ENCODE assay signal across 15 cellular contexts in the genomic region with DNA sequence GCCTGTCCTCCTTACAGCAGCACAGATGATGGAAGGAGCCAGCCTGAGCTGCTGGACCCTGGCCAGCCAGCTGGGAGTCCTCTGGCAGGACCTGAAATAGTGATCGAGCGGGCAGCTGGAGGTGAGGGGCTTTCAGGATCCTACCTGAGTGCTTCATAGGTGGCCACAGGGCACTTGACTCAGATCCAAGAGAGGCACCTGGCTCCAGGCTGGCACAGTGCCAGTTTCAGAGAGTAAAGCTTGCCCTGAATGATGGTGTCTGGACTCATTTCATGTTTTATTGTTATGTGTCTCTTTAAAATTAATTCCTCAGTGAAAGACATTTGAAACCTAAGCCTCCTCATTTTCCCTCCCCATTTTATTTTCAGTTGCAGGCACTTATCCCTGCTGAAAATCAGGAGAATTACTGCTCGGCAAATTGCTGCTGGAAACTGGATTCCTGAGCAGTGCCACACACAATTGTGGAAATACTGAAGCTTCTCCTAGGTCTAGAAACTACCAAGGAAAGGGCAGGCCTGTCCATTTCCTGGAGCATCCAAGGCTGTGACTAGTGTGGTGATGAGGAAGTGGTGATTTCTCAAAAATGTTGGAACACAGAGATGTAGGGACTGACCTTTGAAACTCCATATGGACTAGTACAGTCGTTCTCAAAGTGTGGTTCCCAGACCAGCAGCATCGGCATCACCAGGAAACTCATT. TPM values are rescaled to one million over a fixed set of nuclear protein-coding genes. Genes with fewer than 3 reads are reported as not detected.
A peak's percentile ranks its signal among the peaks of the same experiment; 100 is the strongest.
DNase-seq lines count a peak whose midpoint lies in the region; ATAC-seq and TF ChIP-seq lines count a peak whose summit lies in the region.
"Had no signal": no experiment of that assay in that cellular context is flagged by ENCODE, and none has a peak within 500 bp of the region (broad histone marks: within the 10 kb centered on the region; RNA-seq: fewer than 3 reads in every experiment).

No MANE protein-coding gene starts in this region.

- peaks cover 17% of the 10 kb centered on the region for H3K4me1 Mint-ChIP-seq in mesothelial cell of epicardium
- no peaks in the 10 kb centered on the region for H3K4me1 Mint-ChIP-seq in activated T-helper 2 cell treated with anti-CD3 and anti-CD28 coated beads, Interferon-gamma antibody, Interleukin-2, Interleukin-4, amounts not matched to agents 10 μg/mL and 5 μg/mL and 100 μg/mL, durations not matched to agents 14 hours and 24 hours and 36 hours (ENCODE audit: low read depth)
- H3K4me1 Mint-ChIP-seq: stimulated activated naive CD8-positive, alpha-beta T cell treated with anti-CD3 and anti-CD28 coated beads, Interleukin-15, amount 100 ng/mL, for 72 hours had no signal

- H3K4me3 ChIP-seq in upper lobe of left lung = no peak overlapping the region
- H3K4me3 ChIP-seq: BLaER1, left ventricle myocardium inferior had no signal

- DNase-seq in NCI-H187 (lab: John Stamatoyannopoulos, UW) (peak; percentile 83 to 88), NCI-H510A treated with DMSO at 0.1 percent for 48 hours (lab: John Stamatoyannopoulos, UW) (peak; percentile 93), mesothelial cell of epicardium (ENCODE audit: low spot score in 2 of 2, unreplicated experiment in 2 of 2) (peak; percentile 23 to 47), upper lobe of left lung (no peak)
- DNase-seq in activated T-helper 2 cell treated with anti-CD3 and anti-CD28 coated beads, Interferon-gamma antibody, Interleukin-2, Interleukin-4, amounts not matched to agents 10 μg/mL and 5 μg/mL and 100 μg/mL, durations not matched to agents 14 hours and 24 hours and 36 hours (ENCODE audit: low spot score) = no peak
- DNase-seq: activated CD4-positive, alpha-beta T cell treated with anti-CD3 and anti-CD28 coated beads for 48 hours; effector memory CD8-positive, alpha-beta T cell; KBM-7; left ventricle myocardium inferior; stimulated activated naive CD8-positive, alpha-beta T cell treated with anti-CD3 and anti-CD28 coated beads, Interleukin-15, amount 100 ng/mL, for 72 hours had no signal

- no peaks in the 10 kb centered on the region for H3K9me3 Mint-ChIP-seq in mesothelial cell of epicardium
- no peaks in the 10 kb centered on the region for H3K9me3 Mint-ChIP-seq in activated T-helper 2 cell treated with anti-CD3 and anti-CD28 coated beads, Interferon-gamma antibody, Interleukin-2, Interleukin-4, amounts not matched to agents 10 μg/mL and 5 μg/mL and 100 μg/mL, durations not matched to agents 14 hours and 24 hours and 36 hours
- H3K9me3 Mint-ChIP-seq: stimulated activated naive CD8-positive, alpha-beta T cell treated with anti-CD3 and anti-CD28 coated beads, Interleukin-15, amount 100 ng/mL, for 72 hours; T-helper 2 cell treated with Interferon-gamma antibody and Interleukin-4, amounts not matched to agents 5 μg/mL and 100 μg/mL, for 36 hours had no signal

- TF ChIP-seq EP300 in Ishikawa (IDR thresholded peaks at IDR 0.05; ENCODE audit: borderline replicate concordance) = no peak
- no peak for TF ChIP-seq EP300 in upper lobe of left lung (IDR thresholded peaks at IDR 0.05)

- intact Hi-C loops in activated T-helper 2 cell treated with anti-CD3 and anti-CD28 coated beads, Interferon-gamma antibody, Interleukin-2, Interleukin-4, amounts not matched to agents 10 μg/mL and 5 μg/mL and 100 μg/mL, durations not matched to agents 14 hours and 24 hours and 36 hours (cut with micrococcal nuclease) = no loop called here

- H3K4me3 Mint-ChIP-seq in mesothelial cell of epicardium = no peak overlapping the region
- no peak overlapping the region for H3K4me3 Mint-ChIP-seq in activated T-helper 2 cell treated with anti-CD3 and anti-CD28 coated beads, Interferon-gamma antibody, Interleukin-2, Interleukin-4, amounts not matched to agents 10 μg/mL and 5 μg/mL and 100 μg/mL, durations not matched to agents 14 hours and 24 hours and 36 hours (ENCODE audit: low read depth)
- H3K4me3 Mint-ChIP-seq: effector memory CD8-positive, alpha-beta T cell; stimulated activated naive CD8-positive, alpha-beta T cell treated with anti-CD3 and anti-CD28 coated beads, Interleukin-15, amount 100 ng/mL, for 72 hours; T-helper 2 cell treated with Interferon-gamma antibody and Interleukin-4, amounts not matched to agents 5 μg/mL and 100 μg/mL, for 36 hours had no signal

- no peaks in the 10 kb centered on the region for H3K27me3 ChIP-seq in upper lobe of left lung
- H3K27me3 ChIP-seq: BLaER1 had no signal

- ATAC-seq in HG03045 (IDR thresholded peaks at IDR 0.05; ENCODE audit: unreplicated experiment) (no peak), upper lobe of left lung (ENCODE audit: low FRiP score in 2 of 2) (no peak)
- ATAC-seq: effector memory CD8-positive, alpha-beta T cell; Right ventricle myocardium inferior; stimulated activated naive CD8-positive, alpha-beta T cell treated with anti-CD3 and anti-CD28 coated beads, Interleukin-15, amount 100 ng/mL, for 72 hours had no signal

- TF ChIP-seq POLR2A in upper lobe of left lung (IDR thresholded peaks at IDR 0.05) = no peak

- no peaks in the 10 kb centered on the region for H3K4me1 ChIP-seq in upper lobe of left lung
- H3K4me1 ChIP-seq: BLaER1, left ventricle myocardium inferior had no signal

- no peaks in the 10 kb centered on the region for H3K36me3 Mint-ChIP-seq in mesothelial cell of epicardium
- no peaks in the 10 kb centered on the region for H3K36me3 Mint-ChIP-seq in activated T-helper 2 cell treated with anti-CD3 and anti-CD28 coated beads, Interferon-gamma antibody, Interleukin-2, Interleukin-4, amounts not matched to agents 10 μg/mL and 5 μg/mL and 100 μg/mL, durations not matched to agents 14 hours and 24 hours and 36 hours (ENCODE audit: low read depth)

- TF ChIP-seq CTCF in mesothelial cell of epicardium (IDR thresholded peaks at IDR 0.05; ENCODE audit: unreplicated experiment) (no peak), upper lobe of left lung (IDR thresholded peaks at IDR 0.05) (no peak)

- H3K36me3 ChIP-seq in upper lobe of left lung = no peaks in the 10 kb centered on the region
- H3K36me3 ChIP-seq: BLaER1, left ventricle myocardium inferior had no signal

- TF ChIP-seq RAD21 in Ishikawa (IDR thresholded peaks at IDR 0.05; ENCODE audit: low read depth) = no peak

- H3K27ac ChIP-seq in upper lobe of left lung = no peak overlapping the region
- H3K27ac ChIP-seq: BLaER1, left ventricle myocardium inferior had no signal

- no peak overlapping the region for H3K27ac Mint-ChIP-seq in mesothelial cell of epicardium
- H3K27ac Mint-ChIP-seq in activated T-helper 2 cell treated with anti-CD3 and anti-CD28 coated beads, Interferon-gamma antibody, Interleukin-2, Interleukin-4, amounts not matched to agents 10 μg/mL and 5 μg/mL and 100 μg/mL, durations not matched to agents 14 hours and 24 hours and 36 hours = no peak overlapping the region
- H3K27ac Mint-ChIP-seq: effector memory CD8-positive, alpha-beta T cell; stimulated activated naive CD8-positive, alpha-beta T cell treated with anti-CD3 and anti-CD28 coated beads, Interleukin-15, amount 100 ng/mL, for 72 hours; T-helper 2 cell treated with Interferon-gamma antibody and Interleukin-4, amounts not matched to agents 5 μg/mL and 100 μg/mL, for 36 hours had no signal

- WGBS in upper lobe of left lung, 2 donors = 46 to 61% methylated on average over 3 to 5 of the region's 5 CpGs

- no peaks in the 10 kb centered on the region for H3K9me3 ChIP-seq in upper lobe of left lung
- H3K9me3 ChIP-seq: BLaER1, left ventricle myocardium inferior had no signal

- H3K27me3 Mint-ChIP-seq in mesothelial cell of epicardium (ENCODE audit: low read depth) = peaks cover 2% of the 10 kb centered on the region
- no peaks in the 10 kb centered on the region for H3K27me3 Mint-ChIP-seq in activated T-helper 2 cell treated with anti-CD3 and anti-CD28 coated beads, Interferon-gamma antibody, Interleukin-2, Interleukin-4, amounts not matched to agents 10 μg/mL and 5 μg/mL and 100 μg/mL, durations not matched to agents 14 hours and 24 hours and 36 hours (ENCODE audit: low read depth)

TF ChIP-seq in Ishikawa, 13 proteins besides CTCF, POLR2A, EP300 and RAD21:
- TF ChIP-seq NFIC (IDR thresholded peaks at IDR 0.05) = peak; percentile 85
- TF ChIP-seq, protein P1, sequence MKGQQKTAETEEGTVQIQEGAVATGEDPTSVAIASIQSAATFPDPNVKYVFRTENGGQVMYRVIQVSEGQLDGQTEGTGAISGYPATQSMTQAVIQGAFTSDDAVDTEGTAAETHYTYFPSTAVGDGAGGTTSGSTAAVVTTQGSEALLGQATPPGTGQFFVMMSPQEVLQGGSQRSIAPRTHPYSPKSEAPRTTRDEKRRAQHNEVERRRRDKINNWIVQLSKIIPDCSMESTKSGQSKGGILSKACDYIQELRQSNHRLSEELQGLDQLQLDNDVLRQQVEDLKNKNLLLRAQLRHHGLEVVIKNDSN (IDR thresholded peaks at IDR 0.05) = no peak

RNA-seq across cellular contexts. Expression of gene ADAMTS18, which starts 16.1 kb away (rescaled TPM):
- total RNA-seq in mesothelial cell of epicardium (7.4 to 9.1 TPM (median 7.9 TPM) in 3 replicates), upper lobe of left lung (under 1 TPM in 1 of 6 donors, not detected in 5; 0.13 TPM)
- total RNA-seq in activated T-helper 2 cell treated with anti-CD3 and anti-CD28 coated beads, Interferon-gamma antibody, Interleukin-2, Interleukin-4, amounts not matched to agents 10 μg/mL and 5 μg/mL and 100 μg/mL, durations not matched to agents 14 hours and 24 hours and 36 hours = not detected in 2 replicates
- total RNA-seq: left ventricle myocardium inferior, Right ventricle myocardium inferior had no signal

Comparison
In these comparisons a context has a peak if more than half of its experiments do, and no peak if none do; other contexts are left out.
1. DNase-seq: peak in NCI-H187 (2 of 2), NCI-H510A treated with DMSO at 0.1 percent for 48 hours (single experiment) and mesothelial cell of epicardium (2 of 2); none in activated T-helper 2 cell treated with anti-CD3 and anti-CD28 coated beads, Interferon-gamma antibody, Interleukin-2, Interleukin-4, amounts not matched to agents 10 μg/mL and 5 μg/mL and 100 μg/mL, durations not matched to agents 14 hours and 24 hours and 36 hours (single experiment) and upper lobe of left lung (0 of 2).